Comparison of ENCODE assay signal across 14 cellular contexts in genomic region chr5:54876-55569, GRCh38. TPM values are rescaled to one million over a fixed set of nuclear protein-coding genes. Genes with fewer than 3 reads are reported as not detected.
DNase-seq lines count a peak whose midpoint lies in the region; ATAC-seq and TF ChIP-seq lines count a peak whose summit lies in the region.
"Had no signal": no experiment of that assay in that cellular context is flagged by ENCODE, and none has a peak within 500 bp of the region (broad histone marks: within the 10 kb centered on the region; RNA-seq: fewer than 3 reads in every experiment).

No MANE protein-coding gene starts in this region.

- H3K79me1 ChIP-seq in mesendoderm (ENCODE audit: low read length), result no peaks in the 10 kb centered on the region

- H3K4ac ChIP-seq in mesendoderm (ENCODE audit: low read depth, low read length), result no peak overlapping the region

- no peak overlapping the region for H2BK15ac ChIP-seq in mesendoderm (replicated peaks; ENCODE audit: low read depth)

- peaks cover 0 to 19% (median 0%) of the 10 kb centered on the region in 11 experiments; a peak in 8 of 22 replicates for H4K20me1 ChIP-seq in BLaER1 treated with 17β-estradiol and CSF1 and Interleukin-3, amounts not matched to agents 10 nM and 100 nM

- ATAC-seq in RWPE2 (ENCODE audit: low read depth) (no peak), lung (ENCODE audit: insufficient read depth, low FRiP score) (no peak), sciatic nerve (no peak)
- ATAC-seq: heart right ventricle; stimulated activated naive CD8-positive, alpha-beta T cell treated with anti-CD3 and anti-CD28 coated beads, Interleukin-15, Interleukin-2, amounts not matched to agents 100 U/mL and 50 U/mL, for 24 hours had no signal

- H3K9ac ChIP-seq in BLaER1 treated with 17β-estradiol and CSF1 and Interleukin-3, amounts not matched to agents 10 nM and 100 nM, result no peak overlapping the region
- no peak overlapping the region for H3K9ac ChIP-seq in mesendoderm (ENCODE audit: low read length)

- peak overlapping the region in 8 of 11 experiments; percentile 91 to 98 (median 96); a peak in 12 of 22 replicates for H3K4me2 ChIP-seq in BLaER1 treated with 17β-estradiol and CSF1 and Interleukin-3, amounts not matched to agents 10 nM and 100 nM
- H3K4me2 ChIP-seq in mesendoderm (ENCODE audit: low read length), result no peak overlapping the region

- no peak overlapping the region; a peak in 1 of 20 replicates for H3K4me3 ChIP-seq in BLaER1 treated with 17β-estradiol and CSF1 and Interleukin-3, amounts not matched to agents 10 nM and 100 nM
- H3K4me3 ChIP-seq in RWPE2 (ENCODE audit: severe bottlenecking) (no peak overlapping the region), lung (no peak overlapping the region), mesendoderm (ENCODE audit: low read length) (no peak overlapping the region)
- H3K4me3 ChIP-seq: SJCRH30 had no signal

- no peak overlapping the region for H2BK120ac ChIP-seq in mesendoderm (ENCODE audit: low read depth, low read length)

- intact Hi-C loops in sciatic nerve (cut with DNase I), result no loop called here

- H3K56ac ChIP-seq in mesendoderm (ENCODE audit: low read length), result no peak overlapping the region

- peaks cover 4 to 16% (median 10%) of the 10 kb centered on the region in 10 experiments; a peak in 18 of 20 replicates for H3K4me1 ChIP-seq in BLaER1 treated with 17β-estradiol and CSF1 and Interleukin-3, amounts not matched to agents 10 nM and 100 nM
- no peaks in the 10 kb centered on the region for H3K4me1 ChIP-seq in RWPE2 (ENCODE audit: insufficient read depth, poor library complexity, severe bottlenecking)
- H3K4me1 ChIP-seq in lung (ENCODE audit: control insufficient read depth in 2 of 2, insufficient read depth in 2 of 2, low read length in 2 of 2), result peaks cover 0 to 1% of the 10 kb centered on the region in 2 donors
- no peaks in the 10 kb centered on the region for H3K4me1 ChIP-seq in mesendoderm (ENCODE audit: control insufficient read depth, low read depth, low read length)
- H3K4me1 ChIP-seq: SJCRH30 had no signal

- H4K8ac ChIP-seq in mesendoderm (ENCODE audit: low read depth, low read length), result no peak overlapping the region

- TF ChIP-seq CTCF in RWPE2 (IDR thresholded peaks at IDR 0.05; ENCODE audit: poor library complexity, severe bottlenecking), result no peak
- TF ChIP-seq CTCF in lung (IDR thresholded peaks at IDR 0.05; ENCODE audit: control extremely low read depth, extremely low read depth), result no peak

- H3K36me3 ChIP-seq in BLaER1 treated with 17β-estradiol and CSF1 and Interleukin-3, amounts not matched to agents 10 nM and 100 nM, result no peaks in the 10 kb centered on the region
- H3K36me3 ChIP-seq in RWPE2 (ENCODE audit: low read depth), result no peaks in the 10 kb centered on the region
- no peaks in the 10 kb centered on the region for H3K36me3 ChIP-seq in lung (ENCODE audit: control insufficient read depth in 2 of 2, insufficient read depth in 2 of 2, low read length in 2 of 2)
- no peaks in the 10 kb centered on the region for H3K36me3 ChIP-seq in mesendoderm (ENCODE audit: control insufficient read depth, insufficient read depth, low read length)
- H3K36me3 ChIP-seq: heart right ventricle, SJCRH30 had no signal

- H3K9me3 ChIP-seq in BLaER1 treated with 17β-estradiol and CSF1 and Interleukin-3, amounts not matched to agents 10 nM and 100 nM (replicated peaks in 1 of 11), result peaks cover 0 to 5% (median 0%) of the 10 kb centered on the region in 11 experiments; a peak in 2 of 22 replicates
- H3K9me3 ChIP-seq in RWPE2 (ENCODE audit: severe bottlenecking) (no peaks in the 10 kb centered on the region), lung (ENCODE audit: control insufficient read depth in 2 of 2, insufficient read depth in 1 of 2, low read length in 1 of 2) (peaks cover 0 to 11% of the 10 kb centered on the region in 2 donors)
- H3K9me3 ChIP-seq: SJCRH30 had no signal

- DNase-seq in COLO668 (lab: John Stamatoyannopoulos, UW; ENCODE audit: unreplicated experiment) (peak; percentile 58), RWPE2 (ENCODE audit: low spot score) (peak; percentile 57), lung (ENCODE audit: low spot score) (peak; percentile 26), sciatic nerve (ENCODE audit: low spot score) (no peak), GM19240 (ENCODE audit: insufficient read length, low spot score) (no peak), NCI-H1436 (lab: John Stamatoyannopoulos, UW) (no peak), mesendoderm (no peak)
- DNase-seq: C1 segment of cervical spinal cord; heart right ventricle; KG1; SJCRH30; stimulated activated naive CD8-positive, alpha-beta T cell treated with anti-CD3 and anti-CD28 coated beads, Interleukin-15, Interleukin-2, amounts not matched to agents 100 U/mL and 50 U/mL, for 24 hours had no signal

- peaks cover 0 to 15% (median 5%) of the 10 kb centered on the region in 11 experiments; a peak in 8 of 22 replicates for H3K27me3 ChIP-seq in BLaER1 treated with 17β-estradiol and CSF1 and Interleukin-3, amounts not matched to agents 10 nM and 100 nM
- peaks cover 63% of the 10 kb centered on the region for H3K27me3 ChIP-seq in RWPE2 (ENCODE audit: insufficient read depth, poor library complexity, severe bottlenecking)
- H3K27me3 ChIP-seq in lung (ENCODE audit: control insufficient read depth, insufficient read depth), result peaks cover 6% of the 10 kb centered on the region
- H3K27me3 ChIP-seq in mesendoderm (ENCODE audit: insufficient read depth, low read length, poor library complexity), result peaks cover 5% of the 10 kb centered on the region
- H3K27me3 ChIP-seq: SJCRH30 had no signal

- no peak overlapping the region for H2BK5ac ChIP-seq in mesendoderm (ENCODE audit: low read length)

- H3K27ac ChIP-seq in BLaER1 treated with 17β-estradiol and CSF1 and Interleukin-3, amounts not matched to agents 10 nM and 100 nM, result no peak overlapping the region
- H3K27ac ChIP-seq in RWPE2 (ENCODE audit: poor library complexity, severe bottlenecking), result no peak overlapping the region
- H3K27ac ChIP-seq in lung (ENCODE audit: low read depth in 1 of 2, low read length in 1 of 2), result no peak overlapping the region
- no peak overlapping the region for H3K27ac ChIP-seq in mesendoderm (ENCODE audit: low read depth, low read length)
- H3K27ac ChIP-seq: epithelial cell of prostate, heart right ventricle, SJCRH30 had no signal

- 86 to 91% methylated on average over 27 to 28 of the region's 28 CpGs for WGBS in lung, 2 donors
- WGBS in mesendoderm (ENCODE audit: extremely low coverage, insufficient coverage, low lambda C conversion rate), result no CpG with 5 or more reads among the region's 28 CpGs

- H3K23ac ChIP-seq in mesendoderm (ENCODE audit: low read length), result no peak overlapping the region

- H3K79me2 ChIP-seq in mesendoderm (ENCODE audit: control insufficient read depth, insufficient read depth, low read length), result no peaks in the 10 kb centered on the region

- H3K18ac ChIP-seq in mesendoderm (ENCODE audit: low read length), result no peak overlapping the region

- H4K5ac ChIP-seq in mesendoderm (ENCODE audit: low read length), result no peak overlapping the region

- no peak overlapping the region for H2AK5ac ChIP-seq in mesendoderm (ENCODE audit: low read length)

RNA-seq across cellular contexts. Expression of gene PLEKHG4B, which starts 36.9 kb away (rescaled TPM):
- total RNA-seq in lung (1 to 10 TPM; 4.0 to 4.7 TPM), sciatic nerve (1.1 TPM)
- 1 to 10 TPM in 1 of 2 donors, under 1 TPM in 1; 0.24 to 1.9 TPM for polyA plus RNA-seq in lung
- polyA plus RNA-seq in mesendoderm (2013, experiment 1 of 2), result 22.0 TPM
- 23.1 TPM for polyA plus RNA-seq in mesendoderm (2013, experiment 2 of 2)

Comparison
In these comparisons a context has a peak if more than half of its experiments do, and no peak if none do; other contexts are left out.
1. DNase-seq: peak in COLO668 (single experiment), RWPE2 (single experiment) and lung (single experiment); none in sciatic nerve (single experiment), GM19240 (single experiment), NCI-H1436 (single experiment) and mesendoderm (single experiment).